3 cellular contexts compared by ENCODE assay signal in genomic region chrX:133868250-133868649, GRCh38.
"Had no signal": no experiment of that assay in that cellular context is flagged by ENCODE, and none has a peak within 500 bp of the region (broad histone marks: within the 10 kb centered on the region; RNA-seq: fewer than 3 reads in every experiment).

No MANE protein-coding gene starts in this region.

- ATAC-seq: GM12878 had no signal

- DNase-seq: GDM1, GF-D8 had no signal

- H3K4me3 ChIP-seq: GM12878 had no signal
